ENCODE assay signal across 1 cellular context in the genomic region with DNA sequence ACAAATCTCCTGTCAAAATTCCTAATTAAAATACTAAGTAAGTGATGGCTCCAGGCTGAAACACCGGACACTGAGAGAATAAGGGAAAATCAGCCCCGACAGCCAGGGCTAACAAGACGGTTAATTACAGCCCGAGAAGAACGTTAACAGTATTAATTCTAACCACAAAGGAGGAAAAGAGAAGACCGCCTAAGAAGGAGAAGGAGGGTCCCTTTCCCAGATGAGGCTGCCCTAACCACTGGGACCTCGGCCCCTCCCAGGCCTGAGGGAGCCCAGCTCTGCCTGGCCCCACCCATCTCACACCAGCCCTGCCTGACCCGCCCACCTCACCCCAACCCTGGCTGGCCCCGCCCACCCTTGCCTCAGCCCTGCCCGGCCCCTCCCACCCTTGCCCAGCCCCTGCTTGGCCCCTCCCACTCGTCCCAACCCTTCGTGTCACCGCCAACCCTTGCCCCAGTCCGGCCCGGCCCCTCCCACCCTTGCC.
TF ChIP-seq lines count a peak whose summit lies in the region.

No MANE protein-coding gene starts in this region.

TF ChIP-seq in GM12878, 131 proteins besides CTCF, POLR2A, EP300 and RAD21:
- TF ChIP-seq, protein P1, sequence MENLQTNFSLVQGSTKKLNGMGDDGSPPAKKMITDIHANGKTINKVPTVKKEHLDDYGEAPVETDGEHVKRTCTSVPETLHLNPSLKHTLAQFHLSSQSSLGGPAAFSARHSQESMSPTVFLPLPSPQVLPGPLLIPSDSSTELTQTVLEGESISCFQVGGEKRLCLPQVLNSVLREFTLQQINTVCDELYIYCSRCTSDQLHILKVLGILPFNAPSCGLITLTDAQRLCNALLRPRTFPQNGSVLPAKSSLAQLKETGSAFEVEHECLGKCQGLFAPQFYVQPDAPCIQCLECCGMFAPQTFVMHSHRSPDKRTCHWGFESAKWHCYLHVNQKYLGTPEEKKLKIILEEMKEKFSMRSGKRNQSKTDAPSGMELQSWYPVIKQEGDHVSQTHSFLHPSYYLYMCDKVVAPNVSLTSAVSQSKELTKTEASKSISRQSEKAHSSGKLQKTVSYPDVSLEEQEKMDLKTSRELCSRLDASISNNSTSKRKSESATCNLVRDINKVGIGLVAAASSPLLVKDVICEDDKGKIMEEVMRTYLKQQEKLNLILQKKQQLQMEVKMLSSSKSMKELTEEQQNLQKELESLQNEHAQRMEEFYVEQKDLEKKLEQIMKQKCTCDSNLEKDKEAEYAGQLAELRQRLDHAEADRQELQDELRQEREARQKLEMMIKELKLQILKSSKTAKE (IDR thresholded peaks at IDR 0.05; ENCODE audit: low read depth, poor library complexity, severe bottlenecking): no peak
- TF ChIP-seq NBN (IDR thresholded peaks at IDR 0.05) (no peak), ZSCAN29 (IDR thresholded peaks at IDR 0.05) (no peak), HCFC1 (IDR thresholded peaks at IDR 0.05; ENCODE audit: low read length) (no peak), IKZF1 (conservative IDR thresholded peaks at IDR 0.05) (no peak), RAD51 (IDR thresholded peaks at IDR 0.05) (no peak), NFYA (IDR thresholded peaks at IDR 0.05; ENCODE audit: borderline replicate concordance, low read depth, low read length) (no peak), POLR2AphosphoS5 (IDR thresholded peaks at IDR 0.05; ENCODE audit: low read length) (no peak), KDM1A (IDR thresholded peaks at IDR 0.05; ENCODE audit: borderline replicate concordance) (no peak), BACH1 (IDR thresholded peaks at IDR 0.05; ENCODE audit: borderline replicate concordance) (no peak)
- TF ChIP-seq, protein P2, sequence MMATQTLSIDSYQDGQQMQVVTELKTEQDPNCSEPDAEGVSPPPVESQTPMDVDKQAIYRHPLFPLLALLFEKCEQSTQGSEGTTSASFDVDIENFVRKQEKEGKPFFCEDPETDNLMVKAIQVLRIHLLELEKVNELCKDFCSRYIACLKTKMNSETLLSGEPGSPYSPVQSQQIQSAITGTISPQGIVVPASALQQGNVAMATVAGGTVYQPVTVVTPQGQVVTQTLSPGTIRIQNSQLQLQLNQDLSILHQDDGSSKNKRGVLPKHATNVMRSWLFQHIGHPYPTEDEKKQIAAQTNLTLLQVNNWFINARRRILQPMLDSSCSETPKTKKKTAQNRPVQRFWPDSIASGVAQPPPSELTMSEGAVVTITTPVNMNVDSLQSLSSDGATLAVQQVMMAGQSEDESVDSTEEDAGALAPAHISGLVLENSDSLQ (IDR thresholded peaks at IDR 0.05): no peak
- TF ChIP-seq, protein P3, sequence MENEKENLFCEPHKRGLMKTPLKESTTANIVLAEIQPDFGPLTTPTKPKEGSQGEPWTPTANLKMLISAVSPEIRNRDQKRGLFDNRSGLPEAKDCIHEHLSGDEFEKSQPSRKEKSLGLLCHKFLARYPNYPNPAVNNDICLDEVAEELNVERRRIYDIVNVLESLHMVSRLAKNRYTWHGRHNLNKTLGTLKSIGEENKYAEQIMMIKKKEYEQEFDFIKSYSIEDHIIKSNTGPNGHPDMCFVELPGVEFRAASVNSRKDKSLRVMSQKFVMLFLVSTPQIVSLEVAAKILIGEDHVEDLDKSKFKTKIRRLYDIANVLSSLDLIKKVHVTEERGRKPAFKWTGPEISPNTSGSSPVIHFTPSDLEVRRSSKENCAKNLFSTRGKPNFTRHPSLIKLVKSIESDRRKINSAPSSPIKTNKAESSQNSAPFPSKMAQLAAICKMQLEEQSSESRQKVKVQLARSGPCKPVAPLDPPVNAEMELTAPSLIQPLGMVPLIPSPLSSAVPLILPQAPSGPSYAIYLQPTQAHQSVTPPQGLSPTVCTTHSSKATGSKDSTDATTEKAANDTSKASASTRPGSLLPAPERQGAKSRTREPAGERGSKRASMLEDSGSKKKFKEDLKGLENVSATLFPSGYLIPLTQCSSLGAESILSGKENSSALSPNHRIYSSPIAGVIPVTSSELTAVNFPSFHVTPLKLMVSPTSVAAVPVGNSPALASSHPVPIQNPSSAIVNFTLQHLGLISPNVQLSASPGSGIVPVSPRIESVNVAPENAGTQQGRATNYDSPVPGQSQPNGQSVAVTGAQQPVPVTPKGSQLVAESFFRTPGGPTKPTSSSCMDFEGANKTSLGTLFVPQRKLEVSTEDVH (IDR thresholded peaks at IDR 0.05; ENCODE audit: low read depth, partially characterized antibody): no peak
- TF ChIP-seq, protein P4, sequence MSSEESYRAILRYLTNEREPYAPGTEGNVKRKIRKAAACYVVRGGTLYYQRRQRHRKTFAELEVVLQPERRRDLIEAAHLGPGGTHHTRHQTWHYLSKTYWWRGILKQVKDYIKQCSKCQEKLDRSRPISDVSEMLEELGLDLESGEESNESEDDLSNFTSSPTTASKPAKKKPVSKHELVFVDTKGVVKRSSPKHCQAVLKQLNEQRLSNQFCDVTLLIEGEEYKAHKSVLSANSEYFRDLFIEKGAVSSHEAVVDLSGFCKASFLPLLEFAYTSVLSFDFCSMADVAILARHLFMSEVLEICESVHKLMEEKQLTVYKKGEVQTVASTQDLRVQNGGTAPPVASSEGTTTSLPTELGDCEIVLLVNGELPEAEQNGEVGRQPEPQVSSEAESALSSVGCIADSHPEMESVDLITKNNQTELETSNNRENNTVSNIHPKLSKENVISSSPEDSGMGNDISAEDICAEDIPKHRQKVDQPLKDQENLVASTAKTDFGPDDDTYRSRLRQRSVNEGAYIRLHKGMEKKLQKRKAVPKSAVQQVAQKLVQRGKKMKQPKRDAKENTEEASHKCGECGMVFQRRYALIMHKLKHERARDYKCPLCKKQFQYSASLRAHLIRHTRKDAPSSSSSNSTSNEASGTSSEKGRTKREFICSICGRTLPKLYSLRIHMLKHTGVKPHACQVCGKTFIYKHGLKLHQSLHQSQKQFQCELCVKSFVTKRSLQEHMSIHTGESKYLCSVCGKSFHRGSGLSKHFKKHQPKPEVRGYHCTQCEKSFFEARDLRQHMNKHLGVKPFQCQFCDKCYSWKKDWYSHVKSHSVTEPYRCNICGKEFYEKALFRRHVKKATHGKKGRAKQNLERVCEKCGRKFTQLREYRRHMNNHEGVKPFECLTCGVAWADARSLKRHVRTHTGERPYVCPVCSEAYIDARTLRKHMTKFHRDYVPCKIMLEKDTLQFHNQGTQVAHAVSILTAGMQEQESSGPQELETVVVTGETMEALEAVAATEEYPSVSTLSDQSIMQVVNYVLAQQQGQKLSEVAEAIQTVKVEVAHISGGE (CRISPR knock-in tag; IDR thresholded peaks at IDR 0.05): no peak
- TF ChIP-seq, protein P5, sequence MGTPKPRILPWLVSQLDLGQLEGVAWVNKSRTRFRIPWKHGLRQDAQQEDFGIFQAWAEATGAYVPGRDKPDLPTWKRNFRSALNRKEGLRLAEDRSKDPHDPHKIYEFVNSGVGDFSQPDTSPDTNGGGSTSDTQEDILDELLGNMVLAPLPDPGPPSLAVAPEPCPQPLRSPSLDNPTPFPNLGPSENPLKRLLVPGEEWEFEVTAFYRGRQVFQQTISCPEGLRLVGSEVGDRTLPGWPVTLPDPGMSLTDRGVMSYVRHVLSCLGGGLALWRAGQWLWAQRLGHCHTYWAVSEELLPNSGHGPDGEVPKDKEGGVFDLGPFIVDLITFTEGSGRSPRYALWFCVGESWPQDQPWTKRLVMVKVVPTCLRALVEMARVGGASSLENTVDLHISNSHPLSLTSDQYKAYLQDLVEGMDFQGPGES (IDR thresholded peaks at IDR 0.05): no peak
- TF ChIP-seq, protein P6, sequence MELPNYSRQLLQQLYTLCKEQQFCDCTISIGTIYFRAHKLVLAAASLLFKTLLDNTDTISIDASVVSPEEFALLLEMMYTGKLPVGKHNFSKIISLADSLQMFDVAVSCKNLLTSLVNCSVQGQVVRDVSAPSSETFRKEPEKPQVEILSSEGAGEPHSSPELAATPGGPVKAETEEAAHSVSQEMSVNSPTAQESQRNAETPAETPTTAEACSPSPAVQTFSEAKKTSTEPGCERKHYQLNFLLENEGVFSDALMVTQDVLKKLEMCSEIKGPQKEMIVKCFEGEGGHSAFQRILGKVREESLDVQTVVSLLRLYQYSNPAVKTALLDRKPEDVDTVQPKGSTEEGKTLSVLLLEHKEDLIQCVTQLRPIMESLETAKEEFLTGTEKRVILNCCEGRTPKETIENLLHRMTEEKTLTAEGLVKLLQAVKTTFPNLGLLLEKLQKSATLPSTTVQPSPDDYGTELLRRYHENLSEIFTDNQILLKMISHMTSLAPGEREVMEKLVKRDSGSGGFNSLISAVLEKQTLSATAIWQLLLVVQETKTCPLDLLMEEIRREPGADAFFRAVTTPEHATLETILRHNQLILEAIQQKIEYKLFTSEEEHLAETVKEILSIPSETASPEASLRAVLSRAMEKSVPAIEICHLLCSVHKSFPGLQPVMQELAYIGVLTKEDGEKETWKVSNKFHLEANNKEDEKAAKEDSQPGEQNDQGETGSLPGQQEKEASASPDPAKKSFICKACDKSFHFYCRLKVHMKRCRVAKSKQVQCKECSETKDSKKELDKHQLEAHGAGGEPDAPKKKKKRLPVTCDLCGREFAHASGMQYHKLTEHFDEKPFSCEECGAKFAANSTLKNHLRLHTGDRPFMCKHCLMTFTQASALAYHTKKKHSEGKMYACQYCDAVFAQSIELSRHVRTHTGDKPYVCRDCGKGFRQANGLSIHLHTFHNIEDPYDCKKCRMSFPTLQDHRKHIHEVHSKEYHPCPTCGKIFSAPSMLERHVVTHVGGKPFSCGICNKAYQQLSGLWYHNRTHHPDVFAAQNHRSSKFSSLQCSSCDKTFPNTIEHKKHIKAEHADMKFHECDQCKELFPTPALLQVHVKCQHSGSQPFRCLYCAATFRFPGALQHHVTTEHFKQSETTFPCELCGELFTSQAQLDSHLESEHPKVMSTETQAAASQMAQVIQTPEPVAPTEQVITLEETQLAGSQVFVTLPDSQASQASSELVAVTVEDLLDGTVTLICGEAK (IDR thresholded peaks at IDR 0.05; ENCODE audit: borderline replicate concordance): no peak
